Comparison of ENCODE assay signal across 13 cellular contexts in genomic region chr2:231600619-231601355, GRCh38. TPM values are rescaled to one million over a fixed set of nuclear protein-coding genes. Genes with fewer than 3 reads are reported as not detected.
A peak's percentile ranks its signal among the peaks of the same experiment; 100 is the strongest.
DNase-seq lines count a peak whose midpoint lies in the region; ATAC-seq and TF ChIP-seq lines count a peak whose summit lies in the region.
"Had no signal": no experiment of that assay in that cellular context is flagged by ENCODE, and none has a peak within 500 bp of the region (broad histone marks: within the 10 kb centered on the region; RNA-seq: fewer than 3 reads in every experiment).

No MANE protein-coding gene starts in this region.

- H3K36me3 Mint-ChIP-seq in mesothelial cell of epicardium = no peaks in the 10 kb centered on the region
- no peaks in the 10 kb centered on the region for H3K36me3 Mint-ChIP-seq in activated CD4-positive, alpha-beta memory T cell treated with anti-CD3 and anti-CD28 coated beads, Interleukin-2, amount 10 ng/mL, durations not matched to agents 7 days and 5 days (ENCODE audit: low read depth)

- ATAC-seq in HG03457 (IDR thresholded peaks at IDR 0.05; ENCODE audit: unreplicated experiment) = no peak

- peak overlapping the region; percentile 95 for H3K27ac Mint-ChIP-seq in mesothelial cell of epicardium
- H3K27ac Mint-ChIP-seq in activated CD4-positive, alpha-beta memory T cell treated with anti-CD3 and anti-CD28 coated beads, Interleukin-2, amount 10 ng/mL, durations not matched to agents 7 days and 5 days = no peak overlapping the region

- DNase-seq in NT2/D1 (ENCODE audit: low read depth, low spot score) (no peak), coronary artery (ENCODE audit: low spot score) (no peak), mesothelial cell of epicardium (ENCODE audit: low spot score in 2 of 2, unreplicated experiment in 2 of 2) (no peak), H4 (ENCODE audit: low spot score) (no peak)
- DNase-seq in activated CD4-positive, alpha-beta memory T cell treated with anti-CD3 and anti-CD28 coated beads, Interleukin-2, amount 10 ng/mL, durations not matched to agents 7 days and 5 days = no peak

- no peaks in the 10 kb centered on the region for H3K9me3 Mint-ChIP-seq in mesothelial cell of epicardium
- H3K9me3 Mint-ChIP-seq in activated CD4-positive, alpha-beta memory T cell treated with anti-CD3 and anti-CD28 coated beads, Interleukin-2, amount 10 ng/mL, durations not matched to agents 7 days and 5 days = no peaks in the 10 kb centered on the region

- H3K9ac ChIP-seq in NT2/D1 (ENCODE audit: insufficient read length, low read depth) = peak overlapping the region; percentile 16

- H3K4me1 ChIP-seq in NT2/D1 (ENCODE audit: insufficient read depth, insufficient read length) = peaks cover 24% of the 10 kb centered on the region
- H3K4me1 ChIP-seq in thymus (ENCODE audit: control insufficient read depth, insufficient read depth, low read length) = peaks cover 9% of the 10 kb centered on the region

- H3K36me3 ChIP-seq in NT2/D1 (ENCODE audit: insufficient read depth, insufficient read length, low read length) = no peaks in the 10 kb centered on the region
- H3K36me3 ChIP-seq in thymus (ENCODE audit: control insufficient read depth, insufficient read depth) = no peaks in the 10 kb centered on the region

- H3K27ac ChIP-seq in coronary artery (peak overlapping the region; percentile 33 to 37), thymus (ENCODE audit: low read depth) (peak overlapping the region; percentile 33)
- H3K27ac ChIP-seq: epithelial cell of prostate had no signal

- H3K4me1 Mint-ChIP-seq in mesothelial cell of epicardium = peaks cover 36% of the 10 kb centered on the region
- peaks cover 17% of the 10 kb centered on the region for H3K4me1 Mint-ChIP-seq in activated CD4-positive, alpha-beta memory T cell treated with anti-CD3 and anti-CD28 coated beads, Interleukin-2, amount 10 ng/mL, durations not matched to agents 7 days and 5 days

- H3K4me3 ChIP-seq in NT2/D1 (ENCODE audit: insufficient read length, low read depth) (no peak overlapping the region), coronary artery (no peak overlapping the region), thymus (ENCODE audit: low read length) (no peak overlapping the region)
- H3K4me3 ChIP-seq: K562 had no signal

- WGBS in thymus = 90% methylated on average over 11 of the region's 11 CpGs

- no peaks in the 10 kb centered on the region for H3K9me3 ChIP-seq in NT2/D1 (ENCODE audit: insufficient read depth, low read length)
- H3K9me3 ChIP-seq in thymus (ENCODE audit: control insufficient read depth) = no peaks in the 10 kb centered on the region

- no peaks in the 10 kb centered on the region for H3K27me3 Mint-ChIP-seq in mesothelial cell of epicardium (ENCODE audit: low read depth)
- H3K27me3 Mint-ChIP-seq in activated CD4-positive, alpha-beta memory T cell treated with anti-CD3 and anti-CD28 coated beads, Interleukin-2, amount 10 ng/mL, durations not matched to agents 7 days and 5 days = no peaks in the 10 kb centered on the region

- H3K4me3 Mint-ChIP-seq in mesothelial cell of epicardium = no peak overlapping the region
- no peak overlapping the region for H3K4me3 Mint-ChIP-seq in activated CD4-positive, alpha-beta memory T cell treated with anti-CD3 and anti-CD28 coated beads, Interleukin-2, amount 10 ng/mL, durations not matched to agents 7 days and 5 days

- TF ChIP-seq CTCF in coronary artery (IDR thresholded peaks at IDR 0.05) (no peak), mesothelial cell of epicardium (IDR thresholded peaks at IDR 0.05; ENCODE audit: unreplicated experiment) (no peak)

- H3K27me3 ChIP-seq in NT2/D1 (ENCODE audit: insufficient read depth, insufficient read length) (no peaks in the 10 kb centered on the region), thymus (ENCODE audit: control insufficient read depth, insufficient read depth) (no peaks in the 10 kb centered on the region)

- CTCF ChIA-PET in activated CD4-positive, alpha-beta memory T cell treated with anti-CD3 and anti-CD28 coated beads, Interleukin-2, amount 10 ng/mL, durations not matched to agents 7 days and 5 days (lab: Charles Lee) = interaction anchor here (0.5 to 4.8 kb wide), 54 partner anchors 7 to 544 kb away, joined by 3 to 52 read pairs (median 4); partner anchors contain the start of genes NCL, PSMD1 and TEX44

- POLR2A ChIA-PET in activated CD4-positive, alpha-beta memory T cell treated with anti-CD3 and anti-CD28 coated beads, Interleukin-2, amount 10 ng/mL, durations not matched to agents 7 days and 5 days (lab: Charles Lee) = interaction anchor here (0.6 kb wide), 1 partner anchor 38 kb away, joined by 5 read pairs; no protein-coding TSS in a partner anchor

RNA-seq across cellular contexts. Expression of gene TEX44, which starts 8.1 kb away (rescaled TPM):
- total RNA-seq in mesothelial cell of epicardium = not detected in 3 replicates
- polyA plus RNA-seq in thymus = 0.02 TPM
- total RNA-seq in activated CD4-positive, alpha-beta memory T cell treated with anti-CD3 and anti-CD28 coated beads, Interleukin-2, amount 10 ng/mL, durations not matched to agents 7 days and 5 days = not detected
- total RNA-seq in H4 (2014; rRNA removed; shearing (Covaris generic)) = not detected in 2 replicates
- total RNA-seq: H7, K562, kidney epithelial cell had no signal
- polyA plus RNA-seq: adipose tissue, BJ, K562 had no signal
